8 cellular contexts compared by ENCODE assay signal in the genomic region with DNA sequence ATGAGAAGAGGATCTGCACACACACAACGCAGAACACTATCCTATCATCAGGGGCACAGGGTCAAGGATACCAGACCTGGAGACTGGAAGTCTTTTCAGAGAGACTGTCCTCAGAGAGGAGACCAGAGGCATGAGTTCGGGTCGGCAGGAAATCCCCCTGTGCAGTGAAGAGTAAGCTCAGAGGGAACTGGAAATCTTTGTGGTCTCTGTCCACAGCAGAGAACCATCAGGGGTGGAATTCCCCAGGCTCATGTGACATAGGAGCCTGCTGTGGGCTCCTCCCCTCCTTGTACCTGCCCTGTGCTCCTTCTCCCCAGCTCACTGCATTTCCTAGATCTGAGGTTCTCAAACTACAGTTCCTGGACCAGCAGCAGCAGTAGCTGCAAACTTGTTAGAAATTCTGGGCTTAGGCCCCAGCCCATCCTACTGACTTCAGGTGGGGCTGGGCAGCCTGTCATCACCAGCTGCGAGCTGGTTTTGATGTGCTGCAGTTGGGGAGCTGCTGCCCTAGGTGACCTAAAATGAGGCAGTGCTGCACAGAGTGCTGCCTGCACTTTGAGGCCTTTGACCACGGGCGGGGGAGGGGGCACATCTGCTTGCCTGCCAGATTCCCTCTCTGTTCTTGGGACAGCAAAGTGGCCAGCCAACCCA. TPM values are rescaled to one million over a fixed set of nuclear protein-coding genes. Genes with fewer than 3 reads are reported as not detected.
DNase-seq lines count a peak whose midpoint lies in the region; ATAC-seq and TF ChIP-seq lines count a peak whose summit lies in the region.

No MANE protein-coding gene starts in this region.

- intact Hi-C loops in dendritic cell treated with granulocyte-macrophage colony-stimulating factor and Interleukin-4, amounts not matched to agents 40 ng/mL and 50 ng/mL, for 4 days (cut with micrococcal nuclease): loop anchor here (1.0 kb wide), 1 partner anchor 46 kb away; no protein-coding TSS in a partner anchor

- H3K9me3 ChIP-seq in cardiac muscle cell (ENCODE audit: low read depth) (no peaks in the 10 kb centered on the region), right atrium auricular region (no peaks in the 10 kb centered on the region)

- H3K36me3 ChIP-seq in cardiac muscle cell (no peaks in the 10 kb centered on the region), right atrium auricular region (no peaks in the 10 kb centered on the region)

- peaks cover 73% of the 10 kb centered on the region for H3K4me1 Mint-ChIP-seq in dendritic cell treated with granulocyte-macrophage colony-stimulating factor and Interleukin-4, amounts not matched to agents 40 ng/mL and 50 ng/mL, for 4 days (ENCODE audit: low read depth)

- no peaks in the 10 kb centered on the region for H3K27me3 ChIP-seq in cardiac muscle cell
- no peaks in the 10 kb centered on the region for H3K27me3 ChIP-seq in right atrium auricular region

- H3K27me3 Mint-ChIP-seq in dendritic cell treated with granulocyte-macrophage colony-stimulating factor and Interleukin-4, amounts not matched to agents 40 ng/mL and 50 ng/mL, for 4 days: no peaks in the 10 kb centered on the region

- peak overlapping the region; percentile 85 for H3K27ac Mint-ChIP-seq in dendritic cell treated with granulocyte-macrophage colony-stimulating factor and Interleukin-4, amounts not matched to agents 40 ng/mL and 50 ng/mL, for 4 days

- DNase-seq in cardiac muscle cell (ENCODE audit: low read depth in 1 of 2, low spot score in 1 of 2): peak in 1 of 2 donors; percentile 34
- DNase-seq in right atrium auricular region (ENCODE audit: low spot score): no peak
- peak; percentile 42 to 60 (median 57) for DNase-seq in T-helper 1 cell
- peak; percentile 20 to 57 (median 23) for DNase-seq in stimulated activated CD4-positive, alpha-beta T cell treated with anti-CD3 and anti-CD28 coated beads, TNF-alpha, amount 100 ng/mL, for 24 hours (ENCODE audit: low read depth in 3 of 3)
- no peak for DNase-seq in cerebellar cortex (ENCODE audit: low spot score)
- no peak for DNase-seq in NCI-H2107 treated with DMSO at 0.1 percent for 48 hours (lab: John Stamatoyannopoulos, UW; ENCODE audit: unreplicated experiment)

- peaks cover 39% of the 10 kb centered on the region for H3K36me3 Mint-ChIP-seq in dendritic cell treated with granulocyte-macrophage colony-stimulating factor and Interleukin-4, amounts not matched to agents 40 ng/mL and 50 ng/mL, for 4 days (ENCODE audit: low read depth)

- H3K9me3 Mint-ChIP-seq in dendritic cell treated with granulocyte-macrophage colony-stimulating factor and Interleukin-4, amounts not matched to agents 40 ng/mL and 50 ng/mL, for 4 days: no peaks in the 10 kb centered on the region

- peak overlapping the region; percentile 78 for H3K4me3 Mint-ChIP-seq in dendritic cell treated with granulocyte-macrophage colony-stimulating factor and Interleukin-4, amounts not matched to agents 40 ng/mL and 50 ng/mL, for 4 days

- H3K4me3 ChIP-seq in cardiac muscle cell (no peak overlapping the region), right atrium auricular region (no peak overlapping the region)

- ATAC-seq in HG03025 (IDR thresholded peaks at IDR 0.05; ENCODE audit: low FRiP score, unreplicated experiment): peak; percentile 30

- TF ChIP-seq CTCF in cardiac muscle cell (IDR thresholded peaks at IDR 0.05; ENCODE audit: low read depth, low read length) (no peak), right atrium auricular region (IDR thresholded peaks at IDR 0.05) (no peak)

- H3K4me1 ChIP-seq in cardiac muscle cell (ENCODE audit: low read depth): peaks cover 13% of the 10 kb centered on the region
- peaks cover 0 to 52% of the 10 kb centered on the region in 2 donors for H3K4me1 ChIP-seq in right atrium auricular region

- H3K27ac ChIP-seq in cardiac muscle cell (peak overlapping the region; percentile 16), right atrium auricular region (no peak overlapping the region)

RNA-seq across cellular contexts. Expression of gene ZMIZ2, which starts 2.4 kb away (rescaled TPM):
- 30.4 and 47.7 TPM in 2 replicates for total RNA-seq in cardiac muscle cell
- polyA plus RNA-seq in cardiac muscle cell: 58.9 and 70.2 TPM in 2 replicates
- 10 to 100 TPM; 14.1 to 21.3 TPM for total RNA-seq in right atrium auricular region

RNA-seq across cellular contexts. Expression of gene PPIA, which starts 45.4 kb away (rescaled TPM):
- total RNA-seq in cardiac muscle cell (903 and 1,485 TPM in 2 replicates), right atrium auricular region (100 to 1,000 TPM; 820 to 834 TPM)
- polyA plus RNA-seq in cardiac muscle cell: 1,946 and 2,579 TPM in 2 replicates

Comparison
In these comparisons a context has a peak if more than half of its experiments do, and no peak if none do; other contexts are left out.
1. DNase-seq: peak in T-helper 1 cell (5 of 5) and stimulated activated CD4-positive, alpha-beta T cell treated with anti-CD3 and anti-CD28 coated beads, TNF-alpha, amount 100 ng/mL, for 24 hours (3 of 3); none in right atrium auricular region (single experiment), cerebellar cortex (single experiment) and NCI-H2107 treated with DMSO at 0.1 percent for 48 hours (single experiment).